Comparison of ENCODE assay signal across 14 cellular contexts in the genomic region with DNA sequence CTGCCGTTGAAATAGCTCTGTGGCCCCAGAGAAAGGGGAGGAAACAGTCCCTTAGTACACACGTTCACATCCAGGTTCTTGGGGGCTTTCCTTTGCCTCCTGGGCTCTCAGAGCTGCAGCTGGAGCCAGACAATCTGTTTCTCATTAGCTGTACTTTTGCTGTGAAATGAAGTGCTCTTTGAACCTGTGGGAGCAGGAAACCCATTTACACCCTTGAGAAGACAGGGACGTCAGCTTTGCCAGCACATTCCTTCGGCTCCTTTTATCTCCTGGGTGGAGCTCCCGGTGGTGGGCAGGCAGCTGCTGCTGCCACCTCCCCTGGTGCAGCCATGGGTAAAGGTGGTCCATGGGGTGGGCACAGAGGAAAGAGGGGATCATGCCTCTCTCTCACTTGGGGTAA.
DNase-seq lines count a peak whose midpoint lies in the region; FAIRE-seq and TF ChIP-seq lines count a peak whose summit lies in the region.
"Had no signal": no experiment of that assay in that cellular context is flagged by ENCODE, and none has a peak within 500 bp of the region (broad histone marks: within the 10 kb centered on the region; RNA-seq: fewer than 3 reads in every experiment).

No MANE protein-coding gene starts in this region.

- H3K27ac ChIP-seq in mesendoderm (ENCODE audit: low read depth, low read length), result no peak overlapping the region
- H3K27ac ChIP-seq: SJCRH30 had no signal

- H2AK5ac ChIP-seq in mesendoderm (ENCODE audit: low read length), result no peak overlapping the region

- FAIRE-seq in GM12892 (lab: Jason Lieb, UNC), result no peak
- FAIRE-seq: TTC549 had no signal

- H3K36me3 ChIP-seq in mesendoderm (ENCODE audit: control insufficient read depth, insufficient read depth, low read length), result no peaks in the 10 kb centered on the region
- H3K36me3 ChIP-seq: SJCRH30 had no signal

- H3K27me3 ChIP-seq in mesendoderm (ENCODE audit: insufficient read depth, low read length, poor library complexity), result no peaks in the 10 kb centered on the region
- H3K27me3 ChIP-seq: SJCRH30 had no signal

- H2BK15ac ChIP-seq in mesendoderm (replicated peaks; ENCODE audit: low read depth), result no peak overlapping the region

- no peaks in the 10 kb centered on the region for H3K4me1 ChIP-seq in mesendoderm (ENCODE audit: control insufficient read depth, low read depth, low read length)

- no peak overlapping the region for H3K4ac ChIP-seq in mesendoderm (ENCODE audit: low read depth, low read length)

- no peak overlapping the region for H2BK5ac ChIP-seq in mesendoderm (ENCODE audit: low read length)

- H3K79me2 ChIP-seq in mesendoderm (ENCODE audit: control insufficient read depth, insufficient read depth, low read length), result no peaks in the 10 kb centered on the region

- H3K4me3 ChIP-seq in HFF-Myc (replicated peaks; ENCODE audit: low read depth, low read length) (no peak overlapping the region), cardiac fibroblast (replicated peaks in 1 of 2; ENCODE audit: low read depth in 2 of 2, low read length in 2 of 2) (no peak overlapping the region), mesendoderm (ENCODE audit: low read length) (no peak overlapping the region)
- H3K4me3 ChIP-seq: lung, SJCRH30 had no signal

- peak; percentile 35 for DNase-seq in A172 (ENCODE audit: low spot score)
- peak; percentile 87 for DNase-seq in HFF-Myc (ENCODE audit: extremely low read depth, low read depth)
- peak; percentile 27 to 86 for DNase-seq in cardiac fibroblast (ENCODE audit: low read depth in 2 of 2)
- peak; percentile 41 for DNase-seq in mesendoderm
- no peak for DNase-seq in NCI-H2196 (lab: John Stamatoyannopoulos, UW; ENCODE audit: unreplicated experiment)
- no peak for DNase-seq in medulla oblongata (ENCODE audit: extremely low spot score)
- DNase-seq in dermis blood vessel endothelial cell, result no peak
- DNase-seq in GM12892 (ENCODE audit: insufficient read length), result no peak
- DNase-seq: activated CD4-positive, alpha-beta memory T cell treated with anti-CD3 and anti-CD28 coated beads, Interleukin-2, amount 10 ng/mL, durations not matched to agents 7 days and 5 days; AML-193; nucleus accumbens; SJCRH30 had no signal

- no peak overlapping the region for H3K4me2 ChIP-seq in mesendoderm (ENCODE audit: low read length)

- no peak overlapping the region for H3K56ac ChIP-seq in mesendoderm (ENCODE audit: low read length)

- no peak for TF ChIP-seq POLR2A in GM12892 (IDR thresholded peaks at IDR 0.05; ENCODE audit: low read depth, low read length)

- no peak overlapping the region for H3K18ac ChIP-seq in mesendoderm (ENCODE audit: low read length)

- TF ChIP-seq CTCF in HFF-Myc (IDR thresholded peaks at IDR 0.05; ENCODE audit: low read depth, low read length, missing control alignments) (no peak), cardiac fibroblast (IDR thresholded peaks at IDR 0.05; ENCODE audit: low read depth, low read length) (no peak)

- no peaks in the 10 kb centered on the region for H3K79me1 ChIP-seq in mesendoderm (ENCODE audit: low read length)

- no peak overlapping the region for H3K9ac ChIP-seq in mesendoderm (ENCODE audit: low read length)

- no CpG with 5 or more reads among the region's 5 CpGs for whole genome bisulfite sequencing in mesendoderm (ENCODE audit: extremely low coverage, insufficient coverage, low lambda C conversion rate)

- H4K5ac ChIP-seq in mesendoderm (ENCODE audit: low read length), result no peak overlapping the region

- H2BK120ac ChIP-seq in mesendoderm (ENCODE audit: low read depth, low read length), result no peak overlapping the region

- H3K23ac ChIP-seq in mesendoderm (ENCODE audit: low read length), result no peak overlapping the region

- no peak overlapping the region for H4K8ac ChIP-seq in mesendoderm (ENCODE audit: low read depth, low read length)

Comparison
In these comparisons a context has a peak if more than half of its experiments do, and no peak if none do; other contexts are left out.
1. DNase-seq: peak in A172 (single experiment), HFF-Myc (single experiment), cardiac fibroblast (2 of 2) and mesendoderm (single experiment); none in NCI-H2196 (single experiment), medulla oblongata (single experiment), dermis blood vessel endothelial cell (single experiment) and GM12892 (single experiment).